1 cellular context compared by ENCODE assay signal in genomic region chr1:214645712-214646111, GRCh38.
TF ChIP-seq lines count a peak whose summit lies in the region.

No MANE protein-coding gene starts in this region.

TF ChIP-seq in HCT116, 20 proteins besides CTCF, POLR2A, EP300 and RAD21:
- TF ChIP-seq ZBTB33 (IDR thresholded peaks at IDR 0.05; ENCODE audit: extremely low read depth, insufficient replicate concordance, low read length) (no peak), REST (IDR thresholded peaks at IDR 0.05; ENCODE audit: low read depth) (no peak), EZH2phosphoT487 (IDR thresholded peaks at IDR 0.05; ENCODE audit: borderline replicate concordance) (no peak), YY1 (IDR thresholded peaks at IDR 0.05; ENCODE audit: extremely low read depth, insufficient replicate concordance, low read depth, low read length) (no peak), EGR1 (IDR thresholded peaks at IDR 0.05; ENCODE audit: low read depth) (no peak), CBX3 (IDR thresholded peaks at IDR 0.05; ENCODE audit: low read depth) (no peak), TCF7L2 (IDR thresholded peaks at IDR 0.05; ENCODE audit: borderline replicate concordance, extremely low read depth, insufficient read depth, insufficient read length) (no peak), FOSL1 (IDR thresholded peaks at IDR 0.05; ENCODE audit: low read depth) (no peak)
